Comparison of ENCODE assay signal across 8 cellular contexts in genomic region chr13:111184685-111185401, GRCh38.
DNase-seq lines count a peak whose midpoint lies in the region; ATAC-seq and TF ChIP-seq lines count a peak whose summit lies in the region.

No MANE protein-coding gene starts in this region.

- WGBS in gastroesophageal sphincter (ENCODE audit: low coverage in 1 of 2), 2 donors: 39 to 85% methylated on average over 3 of the region's 15 CpGs

- DNase-seq in stimulated activated CD4-positive, alpha-beta T cell treated with anti-CD3 and anti-CD28 coated beads, Interleukin-12 subunit alpha, Interleukin-12 subunit beta, amount 100 ng/mL, for 4 hours: peak; percentile 16
- DNase-seq in stimulated activated CD4-positive, alpha-beta T cell treated with anti-CD3 and anti-CD28 coated beads, Interleukin-4, amount 100 ng/mL, for 1 hour: no peak
- peak; percentile 26 for DNase-seq in stromal cell of bone marrow (ENCODE audit: low read depth)
- DNase-seq in HPDE6-E6E7 (ENCODE audit: extremely low spot score): no peak
- DNase-seq in COR-L47 (lab: John Stamatoyannopoulos, UW): no peak

- H3K36me3 ChIP-seq in SU-DHL-6 (ENCODE audit: low read length) (no peaks in the 10 kb centered on the region), gastroesophageal sphincter (peaks cover 0 to 4% of the 10 kb centered on the region in 2 donors)

- peaks cover 26% of the 10 kb centered on the region for H3F3A ChIP-seq in SU-DHL-6 (ENCODE audit: insufficient read depth)

- H2AFZ ChIP-seq in SU-DHL-6 (ENCODE audit: low read depth, low read length, severe bottlenecking): no peak overlapping the region

- no peaks in the 10 kb centered on the region for H3K9me3 ChIP-seq in SU-DHL-6 (ENCODE audit: insufficient read depth, low read length)
- H3K9me3 ChIP-seq in gastroesophageal sphincter: no peaks in the 10 kb centered on the region

- TF ChIP-seq CTCF in SU-DHL-6 (IDR thresholded peaks at IDR 0.05; ENCODE audit: insufficient read depth, low read length, poor library complexity, severe bottlenecking): no peak
- TF ChIP-seq CTCF in gastroesophageal sphincter (IDR thresholded peaks at IDR 0.05): no peak

- peaks cover 0 to 65% (median 33%) of the 10 kb centered on the region in 3 donors for H3K4me1 ChIP-seq in gastroesophageal sphincter

- H3K79me2 ChIP-seq in SU-DHL-6 (ENCODE audit: insufficient read depth, low read length): peaks cover 95% of the 10 kb centered on the region

- H3K27me3 ChIP-seq in SU-DHL-6 (ENCODE audit: low read length): no peaks in the 10 kb centered on the region
- H3K27me3 ChIP-seq in gastroesophageal sphincter: no peaks in the 10 kb centered on the region

- TF ChIP-seq EP300 in gastroesophageal sphincter (IDR thresholded peaks at IDR 0.05): no peak

- no peaks in the 10 kb centered on the region for H3K9me2 ChIP-seq in SU-DHL-6 (replicated peaks; ENCODE audit: insufficient read depth, low read length)

- H4K20me1 ChIP-seq in SU-DHL-6 (ENCODE audit: low read depth, low read length): no peaks in the 10 kb centered on the region

- peak overlapping the region; percentile 50 for H3K9ac ChIP-seq in SU-DHL-6 (ENCODE audit: low read length)

- H3K4me3 ChIP-seq in SU-DHL-6 (ENCODE audit: insufficient read depth, low read length, poor library complexity, severe bottlenecking) (peak overlapping the region; percentile 47), gastroesophageal sphincter (no peak overlapping the region)

- H3K27ac ChIP-seq in SU-DHL-6 (ENCODE audit: low read depth, low read length) (peak overlapping the region; percentile 94), gastroesophageal sphincter (peak overlapping the region in 3 of 4 donors; percentile 32 to 51 (median 49))

- peak overlapping the region; percentile 78 for H3K4me2 ChIP-seq in SU-DHL-6 (ENCODE audit: low read depth, low read length, poor library complexity, severe bottlenecking)

- TF ChIP-seq POLR2A in gastroesophageal sphincter (IDR thresholded peaks at IDR 0.05): no peak

- ATAC-seq in HG02981 (IDR thresholded peaks at IDR 0.05; ENCODE audit: unreplicated experiment) (peak; percentile 88), gastroesophageal sphincter (no peak)

Comparison
In these comparisons a context has a peak if more than half of its experiments do, and no peak if none do; other contexts are left out.
1. DNase-seq: peak in stimulated activated CD4-positive, alpha-beta T cell treated with anti-CD3 and anti-CD28 coated beads, Interleukin-12 subunit alpha, Interleukin-12 subunit beta, amount 100 ng/mL, for 4 hours (single experiment) and stromal cell of bone marrow (single experiment); none in stimulated activated CD4-positive, alpha-beta T cell treated with anti-CD3 and anti-CD28 coated beads, Interleukin-4, amount 100 ng/mL, for 1 hour (single experiment), HPDE6-E6E7 (single experiment) and COR-L47 (single experiment).